ENCODE assay signal across 12 cellular contexts in the genomic region with DNA sequence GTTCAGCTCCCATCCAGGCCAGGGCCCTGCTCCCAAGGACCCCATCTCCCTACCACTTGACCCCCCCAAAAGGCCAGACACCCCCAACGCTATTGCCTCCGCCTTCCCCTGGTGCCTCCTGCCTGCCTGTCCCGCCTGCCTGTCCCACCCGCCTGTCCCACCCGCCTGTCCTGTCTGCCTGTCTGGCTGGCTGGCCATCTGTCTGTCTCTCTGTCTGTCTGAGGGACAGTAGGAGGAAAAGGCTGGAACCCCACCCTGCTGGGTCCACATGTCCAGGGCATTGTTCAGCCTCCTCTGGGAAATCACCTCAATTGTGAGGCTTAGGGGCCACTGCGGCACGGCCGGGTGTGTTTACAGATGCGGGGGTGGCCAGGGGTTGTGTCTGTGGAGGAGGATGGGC. TPM values are rescaled to one million over a fixed set of nuclear protein-coding genes. Genes with fewer than 3 reads are reported as not detected.
DNase-seq lines count a peak whose midpoint lies in the region; ATAC-seq and TF ChIP-seq lines count a peak whose summit lies in the region.
"Had no signal": no experiment of that assay in that cellular context is flagged by ENCODE, and none has a peak within 500 bp of the region (broad histone marks: within the 10 kb centered on the region; RNA-seq: fewer than 3 reads in every experiment).

No MANE protein-coding gene starts in this region.

- H3K9me3 ChIP-seq in CD4-positive, CD25-positive, alpha-beta regulatory T cell (ENCODE audit: control insufficient read depth in 2 of 2, low read length in 2 of 2): peaks cover 0 to 4% of the 10 kb centered on the region in 2 experiments
- no peaks in the 10 kb centered on the region for H3K9me3 ChIP-seq in WERI-Rb-1 (ENCODE audit: severe bottlenecking)
- H3K9me3 ChIP-seq: BE2C had no signal

- DNase-seq in CD4-positive, CD25-positive, alpha-beta regulatory T cell: no peak
- DNase-seq in WERI-Rb-1 (no peak), iris pigment epithelial cell (ENCODE audit: low read depth) (peak; percentile 24), T-helper 1 cell (no peak), islet precursor cell (no peak)
- no peak for DNase-seq in activated naive CD4-positive, alpha-beta T cell treated with anti-CD3 and anti-CD28 coated beads for 36 hours
- DNase-seq: activated T-cell treated with anti-CD3 and anti-CD28 coated beads, Interleukin-2, amount 50 U/mL, for 1 hour; BE2C; NCI-H146 had no signal

- peaks cover 11 to 60% (median 33%) of the 10 kb centered on the region in 4 donors for H3K4me1 Mint-ChIP-seq in CD4-positive, CD25-positive, alpha-beta regulatory T cell
- H3K4me1 Mint-ChIP-seq in activated naive CD4-positive, alpha-beta T cell treated with anti-CD3 and anti-CD28 coated beads for 36 hours (ENCODE audit: low read depth): peaks cover 24% of the 10 kb centered on the region

- H3K4me3 ChIP-seq in CD4-positive, CD25-positive, alpha-beta regulatory T cell (ENCODE audit: low read depth, low read length): no peak overlapping the region
- H3K4me3 ChIP-seq in WERI-Rb-1 (ENCODE audit: low read depth, low read length) (no peak overlapping the region), rectal smooth muscle tissue (ENCODE audit: low read length) (no peak overlapping the region)
- H3K4me3 ChIP-seq: cardiac muscle cell had no signal

- no peaks in the 10 kb centered on the region for H3K27me3 Mint-ChIP-seq in CD4-positive, CD25-positive, alpha-beta regulatory T cell
- H3K27me3 Mint-ChIP-seq in activated naive CD4-positive, alpha-beta T cell treated with anti-CD3 and anti-CD28 coated beads for 36 hours (ENCODE audit: low read depth): no peaks in the 10 kb centered on the region

- intact Hi-C loops in activated naive CD4-positive, alpha-beta T cell treated with anti-CD3 and anti-CD28 coated beads for 36 hours (cut with micrococcal nuclease): no loop called here

- H3K9me3 Mint-ChIP-seq in CD4-positive, CD25-positive, alpha-beta regulatory T cell: peaks cover 0 to 2% (median 0%) of the 10 kb centered on the region in 7 donors
- H3K9me3 Mint-ChIP-seq in activated naive CD4-positive, alpha-beta T cell treated with anti-CD3 and anti-CD28 coated beads for 36 hours: no peaks in the 10 kb centered on the region

- peaks cover 3% of the 10 kb centered on the region for H3K36me3 Mint-ChIP-seq in CD4-positive, CD25-positive, alpha-beta regulatory T cell
- H3K36me3 Mint-ChIP-seq in activated naive CD4-positive, alpha-beta T cell treated with anti-CD3 and anti-CD28 coated beads for 36 hours (ENCODE audit: low read depth): no peaks in the 10 kb centered on the region

- H3K27ac Mint-ChIP-seq in CD4-positive, CD25-positive, alpha-beta regulatory T cell: peak overlapping the region; percentile 86 to 96 (median 90)
- H3K27ac Mint-ChIP-seq in activated naive CD4-positive, alpha-beta T cell treated with anti-CD3 and anti-CD28 coated beads for 36 hours: no peak overlapping the region

- no peaks in the 10 kb centered on the region for H3K27me3 ChIP-seq in CD4-positive, CD25-positive, alpha-beta regulatory T cell (ENCODE audit: control insufficient read depth, insufficient read depth, low read length)
- H3K27me3 ChIP-seq in WERI-Rb-1 (ENCODE audit: insufficient read depth, low read depth, severe bottlenecking) (no peaks in the 10 kb centered on the region), rectal smooth muscle tissue (ENCODE audit: control insufficient read depth, insufficient read depth, low read length) (no peaks in the 10 kb centered on the region)
- H3K27me3 ChIP-seq: BE2C, cardiac muscle cell had no signal

- CTCF ChIA-PET in activated naive CD4-positive, alpha-beta T cell treated with anti-CD3 and anti-CD28 coated beads for 36 hours (lab: Charles Lee): no interaction called here

- H3K27ac ChIP-seq in CD4-positive, CD25-positive, alpha-beta regulatory T cell (ENCODE audit: insufficient read depth, low read length, poor library complexity, severe bottlenecking): no peak overlapping the region
- 0 out of 2 replicates have a peak overlapping the region, but pooled peaks have one; percentile 29 for H3K27ac ChIP-seq in WERI-Rb-1
- peak overlapping the region; percentile 6 for H3K27ac ChIP-seq in rectal smooth muscle tissue (ENCODE audit: low read depth, low read length)

- peak overlapping the region; percentile 2 to 75 (median 58) for H3K4me3 Mint-ChIP-seq in CD4-positive, CD25-positive, alpha-beta regulatory T cell
- no peak overlapping the region for H3K4me3 Mint-ChIP-seq in activated naive CD4-positive, alpha-beta T cell treated with anti-CD3 and anti-CD28 coated beads for 36 hours

- no peak for ATAC-seq in CD4-positive, CD25-positive, alpha-beta regulatory T cell (ENCODE audit: low read depth in 2 of 2)
- no peak for ATAC-seq in HG02588 (IDR thresholded peaks at IDR 0.05; ENCODE audit: unreplicated experiment)

- peaks cover 47% of the 10 kb centered on the region for H3K4me1 ChIP-seq in CD4-positive, CD25-positive, alpha-beta regulatory T cell (ENCODE audit: control insufficient read depth, insufficient read depth, low read length, poor library complexity, severe bottlenecking)
- H3K4me1 ChIP-seq in rectal smooth muscle tissue (ENCODE audit: control insufficient read depth, insufficient read depth, low read length): peaks cover 24% of the 10 kb centered on the region

- H3K9ac ChIP-seq in rectal smooth muscle tissue (ENCODE audit: low read length): no peak overlapping the region

- no peak for TF ChIP-seq CTCF in WERI-Rb-1 (IDR thresholded peaks at IDR 0.05; ENCODE audit: low read depth, low read length)

- H3K36me3 ChIP-seq in CD4-positive, CD25-positive, alpha-beta regulatory T cell (ENCODE audit: control insufficient read depth, insufficient read depth, low read length): no peaks in the 10 kb centered on the region
- H3K36me3 ChIP-seq in WERI-Rb-1 (no peaks in the 10 kb centered on the region), rectal smooth muscle tissue (ENCODE audit: control insufficient read depth, insufficient read depth, low read length) (no peaks in the 10 kb centered on the region)
- H3K36me3 ChIP-seq: BE2C, cardiac muscle cell had no signal

RNA-seq across cellular contexts. Expression of a gene that starts 25.3 kb away (rescaled TPM):
- total RNA-seq in CD4-positive, CD25-positive, alpha-beta regulatory T cell: 102 TPM
- polyA plus RNA-seq in CD4-positive, CD25-positive, alpha-beta regulatory T cell: 10 to 100 TPM; 27.7 to 44.6 (median 35.4) TPM
- 10 to 100 TPM; 20.8 to 24.1 TPM for total RNA-seq in activated naive CD4-positive, alpha-beta T cell treated with anti-CD3 and anti-CD28 coated beads for 36 hours
